Comparison of ENCODE assay signal across 10 cellular contexts in the genomic region with DNA sequence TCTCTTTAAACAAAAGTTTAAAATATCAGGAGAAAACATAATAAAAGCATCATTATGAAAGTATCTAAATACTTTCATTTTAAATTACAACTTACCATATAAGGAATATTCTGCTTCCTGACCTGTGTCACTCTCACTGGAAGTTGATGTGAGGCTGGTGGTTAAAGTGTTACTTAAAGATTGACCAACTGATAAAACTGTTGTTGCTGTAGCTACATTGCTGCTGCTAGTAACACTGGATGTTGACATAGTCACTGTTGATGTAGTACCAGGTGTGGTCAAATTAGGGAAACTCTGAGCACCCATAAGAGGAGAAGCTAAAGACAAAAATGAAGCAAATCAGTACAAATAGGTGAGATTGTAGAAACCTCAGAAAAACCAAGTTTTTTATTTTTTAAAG.
DNase-seq lines count a peak whose midpoint lies in the region; ATAC-seq and FAIRE-seq lines count a peak whose summit lies in the region.
"Had no signal": no experiment of that assay in that cellular context is flagged by ENCODE, and none has a peak within 500 bp of the region (broad histone marks: within the 10 kb centered on the region; RNA-seq: fewer than 3 reads in every experiment).

No MANE protein-coding gene starts in this region.

- H3K9me3 ChIP-seq in naive thymus-derived CD4-positive, alpha-beta T cell (ENCODE audit: control insufficient read depth in 2 of 3, low read length in 3 of 3): no peaks in the 10 kb centered on the region

- H3K36me3 ChIP-seq in naive thymus-derived CD4-positive, alpha-beta T cell (ENCODE audit: control insufficient read depth in 2 of 3, insufficient read depth in 3 of 3, low read length in 3 of 3): peaks cover 8 to 26% (median 11%) of the 10 kb centered on the region in 3 experiments

- POLR2A ChIA-PET in activated CD4-positive, alpha-beta T cell treated with anti-CD3 and anti-CD28 coated beads for 36 hours (lab: Charles Lee): interaction anchor here (0.5 to 1.2 kb wide), 2 partner anchors 102 to 953 kb away, joined by 5 to 12 read pairs; partner anchors contain the start of genes AP4S1 and STRN3
- POLR2A ChIA-PET in activated CD4-positive, alpha-beta memory T cell treated with anti-CD3 and anti-CD28 coated beads for 36 hours (lab: Charles Lee): interaction anchor here (0.8 to 1.3 kb wide), 3 partner anchors 21 to 81 kb away, joined by 4 to 5 read pairs (median 4); no protein-coding TSS in a partner anchor
- POLR2A ChIA-PET in naive thymus-derived CD4-positive, alpha-beta T cell (lab: Charles Lee): no interaction called here

- H3K4me1 Mint-ChIP-seq in activated CD4-positive, alpha-beta T cell treated with anti-CD3 and anti-CD28 coated beads for 36 hours: peaks cover 31% of the 10 kb centered on the region
- peaks cover 33% of the 10 kb centered on the region for H3K4me1 Mint-ChIP-seq in activated CD4-positive, alpha-beta memory T cell treated with anti-CD3 and anti-CD28 coated beads for 36 hours (ENCODE audit: low read depth)
- peaks cover 16 to 47% (median 39%) of the 10 kb centered on the region in 7 donors for H3K4me1 Mint-ChIP-seq in naive thymus-derived CD4-positive, alpha-beta T cell
- H3K4me1 Mint-ChIP-seq: neural crest cell had no signal

- H3K27ac ChIP-seq in naive thymus-derived CD4-positive, alpha-beta T cell (ENCODE audit: low read depth, low read length): no peak overlapping the region
- H3K27ac ChIP-seq: WERI-Rb-1 had no signal

- H3K27me3 ChIP-seq in naive thymus-derived CD4-positive, alpha-beta T cell (ENCODE audit: control insufficient read depth in 2 of 2, insufficient read depth in 2 of 2, low read length in 2 of 2): no peaks in the 10 kb centered on the region

- H3K4me3 Mint-ChIP-seq in activated CD4-positive, alpha-beta T cell treated with anti-CD3 and anti-CD28 coated beads for 36 hours: no peak overlapping the region
- H3K4me3 Mint-ChIP-seq in activated CD4-positive, alpha-beta memory T cell treated with anti-CD3 and anti-CD28 coated beads for 36 hours: no peak overlapping the region
- peak overlapping the region in 3 of 10 donors; percentile 7 to 67 (median 18) for H3K4me3 Mint-ChIP-seq in naive thymus-derived CD4-positive, alpha-beta T cell
- H3K4me3 Mint-ChIP-seq: neural crest cell had no signal

- peaks cover 48% of the 10 kb centered on the region for H3K36me3 Mint-ChIP-seq in activated CD4-positive, alpha-beta T cell treated with anti-CD3 and anti-CD28 coated beads for 36 hours (ENCODE audit: low read depth)
- H3K36me3 Mint-ChIP-seq in activated CD4-positive, alpha-beta memory T cell treated with anti-CD3 and anti-CD28 coated beads for 36 hours: peaks cover 42% of the 10 kb centered on the region
- peaks cover 8 to 39% (median 31%) of the 10 kb centered on the region in 5 donors for H3K36me3 Mint-ChIP-seq in naive thymus-derived CD4-positive, alpha-beta T cell

- H3K27me3 Mint-ChIP-seq in activated CD4-positive, alpha-beta T cell treated with anti-CD3 and anti-CD28 coated beads for 36 hours: no peaks in the 10 kb centered on the region
- H3K27me3 Mint-ChIP-seq in activated CD4-positive, alpha-beta memory T cell treated with anti-CD3 and anti-CD28 coated beads for 36 hours: no peaks in the 10 kb centered on the region
- peaks cover 0 to 2% (median 0%) of the 10 kb centered on the region in 5 donors for H3K27me3 Mint-ChIP-seq in naive thymus-derived CD4-positive, alpha-beta T cell

- H3K27ac Mint-ChIP-seq in activated CD4-positive, alpha-beta T cell treated with anti-CD3 and anti-CD28 coated beads for 36 hours: peak overlapping the region; percentile 1
- H3K27ac Mint-ChIP-seq in activated CD4-positive, alpha-beta memory T cell treated with anti-CD3 and anti-CD28 coated beads for 36 hours: peak overlapping the region; percentile 55
- H3K27ac Mint-ChIP-seq in naive thymus-derived CD4-positive, alpha-beta T cell: peak overlapping the region in 5 of 9 donors; percentile 11 to 75 (median 52)

- H3K4me3 ChIP-seq in naive thymus-derived CD4-positive, alpha-beta T cell (ENCODE audit: low read length): no peak overlapping the region

- H3K4me1 ChIP-seq in naive thymus-derived CD4-positive, alpha-beta T cell (ENCODE audit: control insufficient read depth in 2 of 2, insufficient read depth in 2 of 2, low read length in 2 of 2): peaks cover 9 to 30% of the 10 kb centered on the region in 2 donors

- H3K9me3 Mint-ChIP-seq in activated CD4-positive, alpha-beta T cell treated with anti-CD3 and anti-CD28 coated beads for 36 hours (ENCODE audit: low read depth): no peaks in the 10 kb centered on the region
- H3K9me3 Mint-ChIP-seq in activated CD4-positive, alpha-beta memory T cell treated with anti-CD3 and anti-CD28 coated beads for 36 hours: no peaks in the 10 kb centered on the region
- H3K9me3 Mint-ChIP-seq in naive thymus-derived CD4-positive, alpha-beta T cell: peaks cover 0 to 2% (median 0%) of the 10 kb centered on the region in 11 donors
- H3K9me3 Mint-ChIP-seq: neural crest cell had no signal

- DNase-seq in activated CD4-positive, alpha-beta T cell treated with anti-CD3 and anti-CD28 coated beads for 36 hours: peak; percentile 8
- no peak for DNase-seq in activated CD4-positive, alpha-beta T cell treated with anti-CD3 and anti-CD28 coated beads, Interleukin-2, amount 50 U/mL, for 4 hours
- DNase-seq in activated CD4-positive, alpha-beta memory T cell treated with anti-CD3 and anti-CD28 coated beads for 36 hours: peak; percentile 14
- DNase-seq in naive thymus-derived CD4-positive, alpha-beta T cell: peak in 5 of 9 donors; percentile 2 to 42 (median 27)
- DNase-seq in NOMO-1 treated with DMSO at 0.1 percent for 48 hours (lab: John Stamatoyannopoulos, UW; ENCODE audit: unreplicated experiment) (no peak), frontal cortex (ENCODE audit: low spot score in 2 of 2) (no peak)
- DNase-seq: WERI-Rb-1 had no signal

- CTCF ChIA-PET in activated CD4-positive, alpha-beta T cell treated with anti-CD3 and anti-CD28 coated beads for 36 hours (lab: Charles Lee): no interaction called here
- CTCF ChIA-PET in activated CD4-positive, alpha-beta memory T cell treated with anti-CD3 and anti-CD28 coated beads for 36 hours (lab: Charles Lee): interaction anchor here (0.7 to 1.5 kb wide), 2 partner anchors 80 to 148 kb away, joined by 3 to 6 read pairs; partner anchors contain the start of gene HECTD1
- CTCF ChIA-PET in naive thymus-derived CD4-positive, alpha-beta T cell (lab: Charles Lee): no interaction called here

- ATAC-seq in activated CD4-positive, alpha-beta T cell treated with anti-CD3 and anti-CD28 coated beads for 36 hours: peak; percentile 93
- ATAC-seq in HG02798 (IDR thresholded peaks at IDR 0.05; ENCODE audit: poor library complexity, unreplicated experiment): peak; percentile 76
- ATAC-seq in naive thymus-derived CD4-positive, alpha-beta T cell: peak; percentile 91
- no peak for ATAC-seq in HG03280 (IDR thresholded peaks at IDR 0.05; ENCODE audit: unreplicated experiment)

- no peak for FAIRE-seq in frontal cortex (lab: Jason Lieb, UNC)

- intact Hi-C loops in activated CD4-positive, alpha-beta T cell treated with anti-CD3 and anti-CD28 coated beads for 36 hours (cut with DNase I, micrococcal nuclease): loop anchor here (2.0 to 10.0 kb wide), 3 partner anchors 79 to 1077 kb away; partner anchors contain the start of genes HECTD1 (in 2 of the 2), RNU6-7 (in 1 of the 2) and RNU6-8 (in 1 of the 2)
- intact Hi-C loops in activated CD4-positive, alpha-beta memory T cell treated with anti-CD3 and anti-CD28 coated beads for 36 hours (cut with micrococcal nuclease): loop anchor here (1.0 to 10.0 kb wide), 4 partner anchors 65 to 227 kb away; partner anchors contain the start of genes AP4S1 and STRN3
- intact Hi-C loops in naive thymus-derived CD4-positive, alpha-beta T cell (cut with micrococcal nuclease): loop anchor here in 1 of 2 donors (1.0 to 10.0 kb wide), 8 partner anchors 80 to 1075 kb away; partner anchors contain the start of genes G2E3, HEATR5A, HECTD1 and NUBPL

Comparison
In these comparisons a context has a peak if more than half of its experiments do, and no peak if none do; other contexts are left out.
1. DNase-seq: peak in activated CD4-positive, alpha-beta T cell treated with anti-CD3 and anti-CD28 coated beads for 36 hours (single experiment), activated CD4-positive, alpha-beta memory T cell treated with anti-CD3 and anti-CD28 coated beads for 36 hours (single experiment) and naive thymus-derived CD4-positive, alpha-beta T cell (5 of 9); none in activated CD4-positive, alpha-beta T cell treated with anti-CD3 and anti-CD28 coated beads, Interleukin-2, amount 50 U/mL, for 4 hours (0 of 2), NOMO-1 treated with DMSO at 0.1 percent for 48 hours (single experiment) and frontal cortex (0 of 2).
2. H3K27ac Mint-ChIP-seq: peak in every context shown above with its lines; median percentile 55 in activated CD4-positive, alpha-beta memory T cell treated with anti-CD3 and anti-CD28 coated beads for 36 hours; 52 in naive thymus-derived CD4-positive, alpha-beta T cell; 1 in activated CD4-positive, alpha-beta T cell treated with anti-CD3 and anti-CD28 coated beads for 36 hours.